In genomic region chr20:51022803-51023616, GRCh38 we compare ENCODE assay signal across 2 cellular contexts.
TF ChIP-seq lines count a peak whose summit lies in the region.

A gene with protein sequence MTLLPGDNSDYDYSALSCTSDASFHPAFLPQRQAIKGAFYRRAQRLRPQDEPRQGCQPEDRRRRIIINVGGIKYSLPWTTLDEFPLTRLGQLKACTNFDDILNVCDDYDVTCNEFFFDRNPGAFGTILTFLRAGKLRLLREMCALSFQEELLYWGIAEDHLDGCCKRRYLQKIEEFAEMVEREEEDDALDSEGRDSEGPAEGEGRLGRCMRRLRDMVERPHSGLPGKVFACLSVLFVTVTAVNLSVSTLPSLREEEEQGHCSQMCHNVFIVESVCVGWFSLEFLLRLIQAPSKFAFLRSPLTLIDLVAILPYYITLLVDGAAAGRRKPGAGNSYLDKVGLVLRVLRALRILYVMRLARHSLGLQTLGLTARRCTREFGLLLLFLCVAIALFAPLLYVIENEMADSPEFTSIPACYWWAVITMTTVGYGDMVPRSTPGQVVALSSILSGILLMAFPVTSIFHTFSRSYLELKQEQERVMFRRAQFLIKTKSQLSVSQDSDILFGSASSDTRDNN (minus strand): TSS chr20:51023107. CDS start chr20:51010338, 12,769 bp downstream.

TF ChIP-seq in SK-N-SH treated with all-trans-retinoic acid at 6 μM for 48 hours, 23 proteins besides CTCF, POLR2A, EP300 and RAD21 (continued from another document):
- TF ChIP-seq, protein P1, sequence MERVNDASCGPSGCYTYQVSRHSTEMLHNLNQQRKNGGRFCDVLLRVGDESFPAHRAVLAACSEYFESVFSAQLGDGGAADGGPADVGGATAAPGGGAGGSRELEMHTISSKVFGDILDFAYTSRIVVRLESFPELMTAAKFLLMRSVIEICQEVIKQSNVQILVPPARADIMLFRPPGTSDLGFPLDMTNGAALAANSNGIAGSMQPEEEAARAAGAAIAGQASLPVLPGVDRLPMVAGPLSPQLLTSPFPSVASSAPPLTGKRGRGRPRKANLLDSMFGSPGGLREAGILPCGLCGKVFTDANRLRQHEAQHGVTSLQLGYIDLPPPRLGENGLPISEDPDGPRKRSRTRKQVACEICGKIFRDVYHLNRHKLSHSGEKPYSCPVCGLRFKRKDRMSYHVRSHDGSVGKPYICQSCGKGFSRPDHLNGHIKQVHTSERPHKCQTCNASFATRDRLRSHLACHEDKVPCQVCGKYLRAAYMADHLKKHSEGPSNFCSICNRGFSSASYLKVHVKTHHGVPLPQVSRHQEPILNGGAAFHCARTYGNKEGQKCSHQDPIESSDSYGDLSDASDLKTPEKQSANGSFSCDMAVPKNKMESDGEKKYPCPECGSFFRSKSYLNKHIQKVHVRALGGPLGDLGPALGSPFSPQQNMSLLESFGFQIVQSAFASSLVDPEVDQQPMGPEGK (CRISPR knock-in tag; IDR thresholded peaks at IDR 0.05; ENCODE audit: borderline replicate concordance) = no peak
- TF ChIP-seq GLIS3 (CRISPR knock-in tag; IDR thresholded peaks at IDR 0.05) (no peak), RARB (CRISPR knock-in tag; IDR thresholded peaks at IDR 0.05) (no peak), ISL1 (CRISPR knock-in tag; IDR thresholded peaks at IDR 0.05) (no peak), CREB5 (CRISPR knock-in tag; IDR thresholded peaks at IDR 0.05; ENCODE audit: low read depth) (no peak), ZNF565 (CRISPR knock-in tag; conservative IDR thresholded peaks at IDR 0.05; ENCODE audit: low read depth) (no peak), ZNF70 (CRISPR knock-in tag; IDR thresholded peaks at IDR 0.05) (no peak), CSDC2 (CRISPR knock-in tag; IDR thresholded peaks at IDR 0.05) (no peak), SNAI2 (CRISPR knock-in tag; IDR thresholded peaks at IDR 0.05) (no peak), OSR1 (CRISPR knock-in tag; IDR thresholded peaks at IDR 0.05) (no peak), BACH2 (CRISPR knock-in tag; IDR thresholded peaks at IDR 0.05; ENCODE audit: borderline replicate concordance) (no peak), TSHZ2 (CRISPR knock-in tag; IDR thresholded peaks at IDR 0.05) (no peak), PPARA (CRISPR knock-in tag; IDR thresholded peaks at IDR 0.05; ENCODE audit: borderline replicate concordance) (no peak), ZNF8 (CRISPR knock-in tag; IDR thresholded peaks at IDR 0.05) (no peak), ARNTL (CRISPR knock-in tag; IDR thresholded peaks at IDR 0.05; ENCODE audit: borderline replicate concordance, low read depth) (no peak), ZFP30 (CRISPR knock-in tag; IDR thresholded peaks at IDR 0.05) (no peak)
- TF ChIP-seq, protein P2, sequence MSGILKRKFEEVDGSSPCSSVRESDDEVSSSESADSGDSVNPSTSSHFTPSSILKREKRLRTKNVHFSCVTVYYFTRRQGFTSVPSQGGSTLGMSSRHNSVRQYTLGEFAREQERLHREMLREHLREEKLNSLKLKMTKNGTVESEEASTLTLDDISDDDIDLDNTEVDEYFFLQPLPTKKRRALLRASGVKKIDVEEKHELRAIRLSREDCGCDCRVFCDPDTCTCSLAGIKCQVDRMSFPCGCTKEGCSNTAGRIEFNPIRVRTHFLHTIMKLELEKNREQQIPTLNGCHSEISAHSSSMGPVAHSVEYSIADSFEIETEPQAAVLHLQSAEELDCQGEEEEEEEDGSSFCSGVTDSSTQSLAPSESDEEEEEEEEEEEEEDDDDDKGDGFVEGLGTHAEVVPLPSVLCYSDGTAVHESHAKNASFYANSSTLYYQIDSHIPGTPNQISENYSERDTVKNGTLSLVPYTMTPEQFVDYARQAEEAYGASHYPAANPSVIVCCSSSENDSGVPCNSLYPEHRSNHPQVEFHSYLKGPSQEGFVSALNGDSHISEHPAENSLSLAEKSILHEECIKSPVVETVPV (CRISPR knock-in tag; IDR thresholded peaks at IDR 0.05) = no peak
- TF ChIP-seq, protein P3, sequence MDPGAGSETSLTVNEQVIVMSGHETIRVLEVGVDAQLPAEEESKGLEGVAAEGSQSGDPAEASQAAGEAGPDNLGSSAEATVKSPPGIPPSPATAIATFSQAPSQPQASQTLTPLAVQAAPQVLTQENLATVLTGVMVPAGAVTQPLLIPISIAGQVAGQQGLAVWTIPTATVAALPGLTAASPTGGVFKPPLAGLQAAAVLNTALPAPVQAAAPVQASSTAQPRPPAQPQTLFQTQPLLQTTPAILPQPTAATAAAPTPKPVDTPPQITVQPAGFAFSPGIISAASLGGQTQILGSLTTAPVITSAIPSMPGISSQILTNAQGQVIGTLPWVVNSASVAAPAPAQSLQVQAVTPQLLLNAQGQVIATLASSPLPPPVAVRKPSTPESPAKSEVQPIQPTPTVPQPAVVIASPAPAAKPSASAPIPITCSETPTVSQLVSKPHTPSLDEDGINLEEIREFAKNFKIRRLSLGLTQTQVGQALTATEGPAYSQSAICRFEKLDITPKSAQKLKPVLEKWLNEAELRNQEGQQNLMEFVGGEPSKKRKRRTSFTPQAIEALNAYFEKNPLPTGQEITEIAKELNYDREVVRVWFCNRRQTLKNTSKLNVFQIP (CRISPR knock-in tag; IDR thresholded peaks at IDR 0.05; ENCODE audit: borderline replicate concordance, low read depth) = no peak

TF ChIP-seq in GM12878, 131 proteins besides CTCF, POLR2A, EP300 and RAD21 (continued from another document):
- TF ChIP-seq, protein P4, sequence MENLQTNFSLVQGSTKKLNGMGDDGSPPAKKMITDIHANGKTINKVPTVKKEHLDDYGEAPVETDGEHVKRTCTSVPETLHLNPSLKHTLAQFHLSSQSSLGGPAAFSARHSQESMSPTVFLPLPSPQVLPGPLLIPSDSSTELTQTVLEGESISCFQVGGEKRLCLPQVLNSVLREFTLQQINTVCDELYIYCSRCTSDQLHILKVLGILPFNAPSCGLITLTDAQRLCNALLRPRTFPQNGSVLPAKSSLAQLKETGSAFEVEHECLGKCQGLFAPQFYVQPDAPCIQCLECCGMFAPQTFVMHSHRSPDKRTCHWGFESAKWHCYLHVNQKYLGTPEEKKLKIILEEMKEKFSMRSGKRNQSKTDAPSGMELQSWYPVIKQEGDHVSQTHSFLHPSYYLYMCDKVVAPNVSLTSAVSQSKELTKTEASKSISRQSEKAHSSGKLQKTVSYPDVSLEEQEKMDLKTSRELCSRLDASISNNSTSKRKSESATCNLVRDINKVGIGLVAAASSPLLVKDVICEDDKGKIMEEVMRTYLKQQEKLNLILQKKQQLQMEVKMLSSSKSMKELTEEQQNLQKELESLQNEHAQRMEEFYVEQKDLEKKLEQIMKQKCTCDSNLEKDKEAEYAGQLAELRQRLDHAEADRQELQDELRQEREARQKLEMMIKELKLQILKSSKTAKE (IDR thresholded peaks at IDR 0.05; ENCODE audit: low read depth, poor library complexity, severe bottlenecking) = no peak
- TF ChIP-seq CBX3 (IDR thresholded peaks at IDR 0.05; ENCODE audit: borderline replicate concordance, low read depth) = no peak
- no peak for TF ChIP-seq BRCA1 (IDR thresholded peaks at IDR 0.05; ENCODE audit: low read depth, low read length)
- no peak for TF ChIP-seq MXI1 (IDR thresholded peaks at IDR 0.05; ENCODE audit: low read depth, low read length)
- no peak for TF ChIP-seq MEF2B (IDR thresholded peaks at IDR 0.05; ENCODE audit: partially characterized antibody, poor library complexity, severe bottlenecking)
- TF ChIP-seq, protein P5, sequence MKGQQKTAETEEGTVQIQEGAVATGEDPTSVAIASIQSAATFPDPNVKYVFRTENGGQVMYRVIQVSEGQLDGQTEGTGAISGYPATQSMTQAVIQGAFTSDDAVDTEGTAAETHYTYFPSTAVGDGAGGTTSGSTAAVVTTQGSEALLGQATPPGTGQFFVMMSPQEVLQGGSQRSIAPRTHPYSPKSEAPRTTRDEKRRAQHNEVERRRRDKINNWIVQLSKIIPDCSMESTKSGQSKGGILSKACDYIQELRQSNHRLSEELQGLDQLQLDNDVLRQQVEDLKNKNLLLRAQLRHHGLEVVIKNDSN (IDR thresholded peaks at IDR 0.05; ENCODE audit: borderline replicate concordance, extremely low read length, insufficient read depth, low read depth, low read length) = no peak
- TF ChIP-seq, protein P6, sequence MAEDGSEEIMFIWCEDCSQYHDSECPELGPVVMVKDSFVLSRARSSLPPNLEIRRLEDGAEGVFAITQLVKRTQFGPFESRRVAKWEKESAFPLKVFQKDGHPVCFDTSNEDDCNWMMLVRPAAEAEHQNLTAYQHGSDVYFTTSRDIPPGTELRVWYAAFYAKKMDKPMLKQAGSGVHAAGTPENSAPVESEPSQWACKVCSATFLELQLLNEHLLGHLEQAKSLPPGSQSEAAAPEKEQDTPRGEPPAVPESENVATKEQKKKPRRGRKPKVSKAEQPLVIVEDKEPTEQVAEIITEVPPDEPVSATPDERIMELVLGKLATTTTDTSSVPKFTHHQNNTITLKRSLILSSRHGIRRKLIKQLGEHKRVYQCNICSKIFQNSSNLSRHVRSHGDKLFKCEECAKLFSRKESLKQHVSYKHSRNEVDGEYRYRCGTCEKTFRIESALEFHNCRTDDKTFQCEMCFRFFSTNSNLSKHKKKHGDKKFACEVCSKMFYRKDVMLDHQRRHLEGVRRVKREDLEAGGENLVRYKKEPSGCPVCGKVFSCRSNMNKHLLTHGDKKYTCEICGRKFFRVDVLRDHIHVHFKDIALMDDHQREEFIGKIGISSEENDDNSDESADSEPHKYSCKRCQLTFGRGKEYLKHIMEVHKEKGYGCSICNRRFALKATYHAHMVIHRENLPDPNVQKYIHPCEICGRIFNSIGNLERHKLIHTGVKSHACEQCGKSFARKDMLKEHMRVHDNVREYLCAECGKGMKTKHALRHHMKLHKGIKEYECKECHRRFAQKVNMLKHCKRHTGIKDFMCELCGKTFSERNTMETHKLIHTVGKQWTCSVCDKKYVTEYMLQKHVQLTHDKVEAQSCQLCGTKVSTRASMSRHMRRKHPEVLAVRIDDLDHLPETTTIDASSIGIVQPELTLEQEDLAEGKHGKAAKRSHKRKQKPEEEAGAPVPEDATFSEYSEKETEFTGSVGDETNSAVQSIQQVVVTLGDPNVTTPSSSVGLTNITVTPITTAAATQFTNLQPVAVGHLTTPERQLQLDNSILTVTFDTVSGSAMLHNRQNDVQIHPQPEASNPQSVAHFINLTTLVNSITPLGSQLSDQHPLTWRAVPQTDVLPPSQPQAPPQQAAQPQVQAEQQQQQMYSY (CRISPR knock-in tag; IDR thresholded peaks at IDR 0.05) = no peak
- no peak for TF ChIP-seq TCF7 (IDR thresholded peaks at IDR 0.05; ENCODE audit: borderline replicate concordance)
- no peak for TF ChIP-seq SMAD1 (IDR thresholded peaks at IDR 0.05; ENCODE audit: low read depth, partially characterized antibody)
- TF ChIP-seq ZNF274 (IDR thresholded peaks at IDR 0.05; ENCODE audit: insufficient read depth, insufficient read length) = no peak
- no peak for TF ChIP-seq SREBF1 (IDR thresholded peaks at IDR 0.05; ENCODE audit: low read length)
- TF ChIP-seq RELA (IDR thresholded peaks at IDR 0.05; ENCODE audit: borderline replicate concordance, partially characterized antibody) = no peak
- no peak for TF ChIP-seq CHD1 (IDR thresholded peaks at IDR 0.05; ENCODE audit: low read depth, low read length)
- no peak for TF ChIP-seq CHD4 (IDR thresholded peaks at IDR 0.05)
